ENCODE assay signal across 20 cellular contexts in the genomic region with DNA sequence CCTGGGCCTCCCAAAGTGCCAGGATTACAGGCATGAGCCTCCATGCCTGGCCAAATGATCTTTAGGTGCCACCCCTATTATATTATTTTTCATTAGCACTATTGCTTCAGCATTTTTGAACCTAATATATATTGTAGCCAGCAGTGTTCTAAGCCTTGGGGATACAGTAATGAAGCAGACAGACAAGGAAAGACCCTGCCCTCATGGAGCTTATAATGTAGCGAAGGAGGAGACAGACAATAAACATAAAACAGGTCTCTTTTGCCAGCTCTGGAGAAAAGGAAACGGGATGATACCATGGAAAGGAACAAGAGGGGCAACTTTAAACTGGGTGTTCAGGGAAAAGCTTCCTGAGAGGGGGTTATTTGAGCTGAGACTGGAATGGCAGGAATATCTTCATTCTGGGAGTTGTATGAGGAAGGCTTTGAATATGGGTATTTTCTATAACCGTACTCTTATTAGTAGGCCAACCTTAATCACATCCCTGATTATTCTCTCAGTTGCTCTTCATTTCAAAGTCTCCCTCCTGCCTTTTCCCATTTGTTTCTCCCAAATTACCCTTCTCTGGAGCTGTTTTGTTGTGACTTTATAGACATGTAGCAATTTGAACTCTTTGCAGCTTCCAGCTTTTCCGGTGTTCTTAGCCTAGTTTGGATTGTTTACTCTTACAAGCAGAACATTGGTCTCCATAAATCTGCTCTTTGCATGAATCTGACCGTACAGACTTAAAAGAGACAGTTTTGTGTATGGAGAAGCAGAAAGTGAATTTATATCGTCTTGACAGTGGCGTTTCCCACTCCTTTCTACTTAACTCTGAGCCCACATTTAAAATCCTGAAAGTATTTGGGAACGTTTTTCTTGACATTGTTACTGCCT.
"Had no signal": no experiment of that assay in that cellular context is flagged by ENCODE, and none has a peak within 500 bp of the region (broad histone marks: within the 10 kb centered on the region; RNA-seq: fewer than 3 reads in every experiment).

No MANE protein-coding gene starts in this region.

- DNase-seq: activated B cell treated with CpG ODN at 0.5 μM for 24 hours; activated CD4-positive, alpha-beta memory T cell treated with anti-CD3 and anti-CD28 coated beads, Interleukin-2, amount 10 ng/mL, durations not matched to agents 7 days and 5 days; activated CD4-positive, alpha-beta T cell treated with anti-CD3 and anti-CD28 coated beads for 48 hours; activated CD8-positive, alpha-beta memory T cell treated with anti-CD3 and anti-CD28 coated beads, Interleukin-2, amount 10 ng/mL, durations not matched to agents 7 days and 5 days; activated naive CD4-positive, alpha-beta T cell treated with Interleukin-2 at 50 U/mL for 16 hours; aorta; brain microvascular endothelial cell; cortex of kidney; effector CD4-positive, alpha-beta T cell; left cardiac atrium; midbrain; occipital lobe; stimulated activated CD4-positive, alpha-beta T cell treated with anti-CD3 and anti-CD28 coated beads, Interleukin-2, amount 100 ng/mL, for 24 hours; stimulated activated naive CD4-positive, alpha-beta T cell treated with Interleukin-2 at 50 U/mL for 16 hours; upper lobe of right lung had no signal

- H3K9me3 ChIP-seq: suprapubic skin, upper lobe of right lung had no signal

- H3K27ac Mint-ChIP-seq: activated B cell treated with CpG ODN at 0.5 μM for 24 hours; activated CD4-positive, alpha-beta memory T cell treated with anti-CD3 and anti-CD28 coated beads, Interleukin-2, amount 10 ng/mL, durations not matched to agents 7 days and 5 days; activated CD8-positive, alpha-beta memory T cell treated with anti-CD3 and anti-CD28 coated beads, Interleukin-2, amount 10 ng/mL, durations not matched to agents 7 days and 5 days; activated T-helper 2 cell treated with anti-CD3 and anti-CD28 coated beads, Interferon-gamma antibody, Interleukin-2, Interleukin-4, amounts not matched to agents 10 μg/mL and 5 μg/mL and 100 μg/mL, durations not matched to agents 14 hours and 24 hours and 36 hours; T-helper 2 cell treated with Interferon-gamma antibody and Interleukin-4, amounts not matched to agents 5 μg/mL and 100 μg/mL, for 36 hours had no signal

- H3K9me3 Mint-ChIP-seq: activated B cell treated with CpG ODN at 0.5 μM for 24 hours; activated CD4-positive, alpha-beta memory T cell treated with anti-CD3 and anti-CD28 coated beads, Interleukin-2, amount 10 ng/mL, durations not matched to agents 7 days and 5 days; activated T-helper 2 cell treated with anti-CD3 and anti-CD28 coated beads, Interferon-gamma antibody, Interleukin-2, Interleukin-4, amounts not matched to agents 10 μg/mL and 5 μg/mL and 100 μg/mL, durations not matched to agents 14 hours and 24 hours and 36 hours; central memory CD8-positive, alpha-beta T cell; T-helper 2 cell treated with Interferon-gamma antibody and Interleukin-4, amounts not matched to agents 5 μg/mL and 100 μg/mL, for 36 hours had no signal

- H3K36me3 ChIP-seq: brain microvascular endothelial cell, suprapubic skin, upper lobe of right lung had no signal

- ATAC-seq: activated CD8-positive, alpha-beta memory T cell treated with anti-CD3 and anti-CD28 coated beads, Interleukin-2, amount 10 ng/mL, durations not matched to agents 7 days and 5 days; left cardiac atrium; upper lobe of right lung had no signal

- H3K4me3 Mint-ChIP-seq: activated B cell treated with CpG ODN at 0.5 μM for 24 hours; activated CD4-positive, alpha-beta memory T cell treated with anti-CD3 and anti-CD28 coated beads, Interleukin-2, amount 10 ng/mL, durations not matched to agents 7 days and 5 days; activated CD8-positive, alpha-beta memory T cell treated with anti-CD3 and anti-CD28 coated beads, Interleukin-2, amount 10 ng/mL, durations not matched to agents 7 days and 5 days; central memory CD8-positive, alpha-beta T cell; T-helper 2 cell treated with Interferon-gamma antibody and Interleukin-4, amounts not matched to agents 5 μg/mL and 100 μg/mL, for 36 hours had no signal

- H3K27me3 ChIP-seq: brain microvascular endothelial cell, suprapubic skin, upper lobe of right lung had no signal

- H3K4me3 ChIP-seq: lung, suprapubic skin, upper lobe of right lung had no signal

- H3K27ac ChIP-seq: brain microvascular endothelial cell, suprapubic skin, upper lobe of right lung had no signal

- H3K4me1 ChIP-seq: suprapubic skin, upper lobe of right lung had no signal

- H3K36me3 Mint-ChIP-seq: activated CD8-positive, alpha-beta memory T cell treated with anti-CD3 and anti-CD28 coated beads, Interleukin-2, amount 10 ng/mL, durations not matched to agents 7 days and 5 days had no signal

- H3K4me1 Mint-ChIP-seq: activated B cell treated with CpG ODN at 0.5 μM for 24 hours; activated CD4-positive, alpha-beta memory T cell treated with anti-CD3 and anti-CD28 coated beads, Interleukin-2, amount 10 ng/mL, durations not matched to agents 7 days and 5 days; activated CD8-positive, alpha-beta memory T cell treated with anti-CD3 and anti-CD28 coated beads, Interleukin-2, amount 10 ng/mL, durations not matched to agents 7 days and 5 days; central memory CD8-positive, alpha-beta T cell had no signal
